1 cellular context compared by ENCODE assay signal in the genomic region with DNA sequence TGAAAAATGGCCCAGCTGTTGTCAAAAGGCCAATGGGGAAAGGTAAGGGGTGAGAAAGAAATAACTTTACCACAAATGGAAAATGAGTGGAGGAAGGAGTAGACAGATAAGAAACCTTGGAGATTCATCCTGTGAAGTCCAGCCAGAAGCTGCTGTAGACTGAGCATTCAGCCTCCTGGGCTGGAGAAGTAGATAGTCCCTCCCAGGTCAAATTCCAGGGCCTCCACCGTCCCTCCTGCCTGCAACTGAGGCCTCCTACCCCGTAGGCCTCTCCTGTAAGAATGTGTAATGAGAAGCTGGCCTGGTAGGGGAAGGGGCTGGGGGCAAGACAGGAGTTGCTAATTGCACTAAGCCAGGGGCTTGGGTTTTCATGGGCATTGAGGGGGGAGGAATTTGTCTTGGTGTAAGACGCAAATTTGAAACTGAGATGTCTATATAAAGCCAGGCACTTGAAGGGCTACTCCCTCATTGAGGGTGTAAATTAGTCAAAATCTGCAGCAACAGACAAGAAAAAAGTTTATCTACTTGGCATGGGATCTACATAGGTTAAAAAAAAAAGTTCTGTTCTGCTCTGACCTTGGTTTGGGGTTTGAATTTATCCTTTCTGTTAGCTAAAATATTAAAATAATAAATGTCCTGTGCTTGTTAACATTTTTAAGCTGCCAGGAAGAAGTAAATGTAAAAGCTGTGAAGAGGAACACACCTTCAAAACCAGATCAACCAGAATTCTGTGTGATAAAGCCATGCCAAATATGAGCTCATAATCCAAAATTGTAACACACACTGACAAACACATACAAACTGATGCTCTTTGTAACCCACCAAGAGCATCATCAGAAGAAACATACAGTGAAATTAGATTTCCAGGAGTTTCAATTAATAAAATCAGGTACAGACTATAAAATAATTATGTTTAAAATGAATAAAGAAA.
TF ChIP-seq lines count a peak whose summit lies in the region.

No MANE protein-coding gene starts in this region.

TF ChIP-seq in Ishikawa, 13 proteins besides CTCF, POLR2A, EP300 and RAD21 (continued from another document):
- TF ChIP-seq, protein P1, sequence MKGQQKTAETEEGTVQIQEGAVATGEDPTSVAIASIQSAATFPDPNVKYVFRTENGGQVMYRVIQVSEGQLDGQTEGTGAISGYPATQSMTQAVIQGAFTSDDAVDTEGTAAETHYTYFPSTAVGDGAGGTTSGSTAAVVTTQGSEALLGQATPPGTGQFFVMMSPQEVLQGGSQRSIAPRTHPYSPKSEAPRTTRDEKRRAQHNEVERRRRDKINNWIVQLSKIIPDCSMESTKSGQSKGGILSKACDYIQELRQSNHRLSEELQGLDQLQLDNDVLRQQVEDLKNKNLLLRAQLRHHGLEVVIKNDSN (IDR thresholded peaks at IDR 0.05): no peak
- TF ChIP-seq FOXM1 (IDR thresholded peaks at IDR 0.05; ENCODE audit: borderline replicate concordance, low read depth) (no peak), TCF12 (IDR thresholded peaks at IDR 0.05; ENCODE audit: low read depth) (no peak), ZBTB7A (IDR thresholded peaks at IDR 0.05; ENCODE audit: low read depth) (no peak)
